ENCODE assay signal across 1 cellular context in genomic region chr3:3666664-3667063, GRCh38.
TF ChIP-seq lines count a peak whose summit lies in the region.

No MANE protein-coding gene starts in this region.

TF ChIP-seq in GM12878, 131 proteins besides CTCF, POLR2A, EP300 and RAD21 (continued from another document):
- TF ChIP-seq, protein P1, sequence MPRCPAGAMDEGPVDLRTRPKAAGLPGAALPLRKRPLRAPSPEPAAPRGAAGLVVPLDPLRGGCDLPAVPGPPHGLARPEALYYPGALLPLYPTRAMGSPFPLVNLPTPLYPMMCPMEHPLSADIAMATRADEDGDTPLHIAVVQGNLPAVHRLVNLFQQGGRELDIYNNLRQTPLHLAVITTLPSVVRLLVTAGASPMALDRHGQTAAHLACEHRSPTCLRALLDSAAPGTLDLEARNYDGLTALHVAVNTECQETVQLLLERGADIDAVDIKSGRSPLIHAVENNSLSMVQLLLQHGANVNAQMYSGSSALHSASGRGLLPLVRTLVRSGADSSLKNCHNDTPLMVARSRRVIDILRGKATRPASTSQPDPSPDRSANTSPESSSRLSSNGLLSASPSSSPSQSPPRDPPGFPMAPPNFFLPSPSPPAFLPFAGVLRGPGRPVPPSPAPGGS (IDR thresholded peaks at IDR 0.05; ENCODE audit: borderline replicate concordance, insufficient read depth, low read depth, low read length, poor library complexity, severe bottlenecking), result peak; percentile 74
- TF ChIP-seq SP1 (IDR thresholded peaks at IDR 0.05; ENCODE audit: low read depth, low read length) (peak; percentile 67), IKZF2 (IDR thresholded peaks at IDR 0.05) (peak; percentile 89 to 93), HDAC2 (IDR thresholded peaks at IDR 0.05) (no peak), YBX1 (IDR thresholded peaks at IDR 0.05) (no peak), FOXM1 (IDR thresholded peaks at IDR 0.05; ENCODE audit: low read depth, low read length) (peak; percentile 53; the same call in 1 of the 2 replicates), KDM1A (IDR thresholded peaks at IDR 0.05; ENCODE audit: borderline replicate concordance) (no peak), EED (IDR thresholded peaks at IDR 0.05; ENCODE audit: low read depth) (peak; percentile 82; the same call in 1 of the 2 replicates), E4F1 (IDR thresholded peaks at IDR 0.05; ENCODE audit: borderline replicate concordance, partially characterized antibody) (no peak), PML (IDR thresholded peaks at IDR 0.05; ENCODE audit: low read length) (no peak), BRCA1 (IDR thresholded peaks at IDR 0.05; ENCODE audit: low read depth, low read length) (no peak), IRF4 (IDR thresholded peaks at IDR 0.05; ENCODE audit: low read depth, low read length) (peak; percentile 43; the same call in 1 of the 2 replicates), JUNB (IDR thresholded peaks at IDR 0.05) (peak; percentile 40; the same call in 1 of the 2 replicates), NR2F1 (conservative IDR thresholded peaks at IDR 0.05) (peak; percentile 92), NFIC (IDR thresholded peaks at IDR 0.05; ENCODE audit: low read depth, low read length) (peak; percentile 80), BCL11A (IDR thresholded peaks at IDR 0.05; ENCODE audit: low read depth, low read length) (peak; percentile 90), TBL1XR1 (IDR thresholded peaks at IDR 0.05; ENCODE audit: low read depth, low read length) (peak; percentile 83; the same call in 1 of the 2 replicates), ETV6 (conservative IDR thresholded peaks at IDR 0.05 in 1 of 2, IDR thresholded peaks at IDR 0.05 in 1 of 2; ENCODE audit: borderline replicate concordance in 1 of 2, low read depth in 1 of 2) (peak in 1 of 2 experiments; percentile 16; a peak in 1 of 4 replicates), MTA3 (IDR thresholded peaks at IDR 0.05; ENCODE audit: borderline replicate concordance, low read length) (peak; percentile 20; the same call in 1 of the 2 replicates), BHLHE40 (IDR thresholded peaks at IDR 0.05; ENCODE audit: borderline replicate concordance in 1 of 2, low read depth in 2 of 2, low read length in 1 of 2) (peak; percentile 67 to 68; a peak in 2 of 4 replicates), CREM (IDR thresholded peaks at IDR 0.05; ENCODE audit: low read depth) (peak; percentile 55; the same call in 1 of the 2 replicates), MEF2B (IDR thresholded peaks at IDR 0.05; ENCODE audit: partially characterized antibody, poor library complexity, severe bottlenecking) (peak; percentile 54), CHD2 (IDR thresholded peaks at IDR 0.05; ENCODE audit: borderline replicate concordance, low read depth, low read length) (0 out of 2 replicates have a peak, but pooled peaks have one; percentile 36), ZNF592 (IDR thresholded peaks at IDR 0.05) (no peak), RUNX3 (IDR thresholded peaks at IDR 0.05; ENCODE audit: low read length) (peak; percentile 97), FOXK2 (IDR thresholded peaks at IDR 0.05) (no peak), SMAD1 (IDR thresholded peaks at IDR 0.05; ENCODE audit: low read depth, partially characterized antibody) (peak; percentile 70), PAX8 (IDR thresholded peaks at IDR 0.05) (no peak), CEBPB (IDR thresholded peaks at IDR 0.05; ENCODE audit: borderline replicate concordance in 1 of 2, low read depth in 2 of 2, low read length in 2 of 2) (no peak), SPI1 (IDR thresholded peaks at IDR 0.05; ENCODE audit: borderline replicate concordance, insufficient read depth, low read depth, low read length) (peak; percentile 29; the same call in 1 of the 2 replicates), KLF5 (IDR thresholded peaks at IDR 0.05; ENCODE audit: partially characterized antibody) (no peak), CBX5 (IDR thresholded peaks at IDR 0.05; ENCODE audit: low read depth) (peak; percentile 80; the same call in 1 of the 2 replicates)
- TF ChIP-seq, protein P2, sequence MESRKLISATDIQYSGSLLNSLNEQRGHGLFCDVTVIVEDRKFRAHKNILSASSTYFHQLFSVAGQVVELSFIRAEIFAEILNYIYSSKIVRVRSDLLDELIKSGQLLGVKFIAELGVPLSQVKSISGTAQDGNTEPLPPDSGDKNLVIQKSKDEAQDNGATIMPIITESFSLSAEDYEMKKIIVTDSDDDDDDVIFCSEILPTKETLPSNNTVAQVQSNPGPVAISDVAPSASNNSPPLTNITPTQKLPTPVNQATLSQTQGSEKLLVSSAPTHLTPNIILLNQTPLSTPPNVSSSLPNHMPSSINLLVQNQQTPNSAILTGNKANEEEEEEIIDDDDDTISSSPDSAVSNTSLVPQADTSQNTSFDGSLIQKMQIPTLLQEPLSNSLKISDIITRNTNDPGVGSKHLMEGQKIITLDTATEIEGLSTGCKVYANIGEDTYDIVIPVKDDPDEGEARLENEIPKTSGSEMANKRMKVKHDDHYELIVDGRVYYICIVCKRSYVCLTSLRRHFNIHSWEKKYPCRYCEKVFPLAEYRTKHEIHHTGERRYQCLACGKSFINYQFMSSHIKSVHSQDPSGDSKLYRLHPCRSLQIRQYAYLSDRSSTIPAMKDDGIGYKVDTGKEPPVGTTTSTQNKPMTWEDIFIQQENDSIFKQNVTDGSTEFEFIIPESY (IDR thresholded peaks at IDR 0.05), result no peak
TF ChIP-seq in GM12878: peak in this region for 38.
